In the genomic region with DNA sequence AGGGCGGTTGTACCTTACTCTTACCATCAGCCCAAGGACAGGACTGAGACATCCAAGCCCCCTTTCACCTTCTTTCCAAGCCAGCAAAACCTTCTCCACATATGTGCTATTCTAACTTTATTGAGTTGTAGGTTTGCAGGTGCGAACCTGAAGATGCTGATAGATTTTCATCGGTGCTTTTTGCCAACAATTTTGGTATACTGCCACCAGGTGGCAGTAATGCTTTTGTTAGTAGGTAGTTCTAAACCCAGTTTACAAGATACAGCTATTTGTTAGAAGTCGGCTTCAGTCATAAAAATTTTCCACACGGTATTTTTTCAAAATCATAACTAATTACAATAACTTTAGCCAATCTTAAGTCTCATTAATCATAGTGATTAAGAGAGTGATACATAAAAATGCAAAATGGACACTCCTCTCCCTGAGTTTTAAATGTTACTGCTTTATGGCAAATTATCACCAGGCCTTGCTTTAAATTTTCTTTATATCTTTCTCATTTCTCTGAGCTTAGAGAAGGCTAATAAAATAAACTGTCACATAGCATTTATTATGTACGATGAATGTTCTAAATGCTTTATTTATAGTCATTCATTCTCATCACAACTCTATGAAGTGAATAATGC, we compare ENCODE assay signal across 8 cellular contexts. TPM values are rescaled to one million over a fixed set of nuclear protein-coding genes. Genes with fewer than 3 reads are reported as not detected.
A peak's percentile ranks its signal among the peaks of the same experiment; 100 is the strongest.
DNase-seq lines count a peak whose midpoint lies in the region; ATAC-seq, FAIRE-seq and TF ChIP-seq lines count a peak whose summit lies in the region.

No MANE protein-coding gene starts in this region.

- no peak for TF ChIP-seq POLR2A in A549 (IDR thresholded peaks at IDR 0.05; ENCODE audit: low read length)

- H3K9me3 ChIP-seq in A549, result no peaks in the 10 kb centered on the region

- TF ChIP-seq CTCF in A549 (IDR thresholded peaks at IDR 0.05), result peak; percentile 56

- H3K4me3 ChIP-seq in A549, result no peak overlapping the region

- CTCF ChIA-PET in A549 (lab: Yijun Ruan, JAX), result interaction anchor here (0.7 to 3.0 kb wide), 10 partner anchors 9 to 601 kb away, joined by 3 to 23 read pairs (median 4); no protein-coding TSS in a partner anchor

- FAIRE-seq in A549 (lab: Jason Lieb, UNC), result no peak

- no peaks in the 10 kb centered on the region for H3K4me1 Mint-ChIP-seq in activated CD4-positive, alpha-beta T cell treated with anti-CD3 and anti-CD28 coated beads, Interleukin-2, amount 10 ng/mL, durations not matched to agents 24 days and 14 days

- H3K4me2 ChIP-seq in A549, result no peak overlapping the region

- H3K4me3 Mint-ChIP-seq in activated CD4-positive, alpha-beta T cell treated with anti-CD3 and anti-CD28 coated beads, Interleukin-2, amount 10 ng/mL, durations not matched to agents 24 days and 14 days, result no peak overlapping the region

- H3K4me1 ChIP-seq in A549, result no peaks in the 10 kb centered on the region

- POLR2A ChIA-PET in A549 (lab: Yijun Ruan, JAX), result no interaction called here

- no peaks in the 10 kb centered on the region for H3K36me3 Mint-ChIP-seq in activated CD4-positive, alpha-beta T cell treated with anti-CD3 and anti-CD28 coated beads, Interleukin-2, amount 10 ng/mL, durations not matched to agents 24 days and 14 days (ENCODE audit: low read depth)

- H3K9me3 Mint-ChIP-seq in activated CD4-positive, alpha-beta T cell treated with anti-CD3 and anti-CD28 coated beads, Interleukin-2, amount 10 ng/mL, durations not matched to agents 24 days and 14 days, result no peaks in the 10 kb centered on the region

- DNase-seq in A549 (ENCODE audit: low read depth in 1 of 2, low spot score in 1 of 2) (peak; percentile 19 to 47), ELF-1 (ENCODE audit: low read depth, low spot score) (peak; percentile 45), NCI-H146 treated with DMSO at 0.1 percent for 48 hours (lab: John Stamatoyannopoulos, UW; ENCODE audit: unreplicated experiment) (peak; percentile 23), glomerular visceral epithelial cell (ENCODE audit: extremely low spot score) (peak; percentile 49), GDM1 (lab: John Stamatoyannopoulos, UW) (no peak), D341Med (ENCODE audit: low spot score) (no peak)
- DNase-seq in activated CD4-positive, alpha-beta T cell treated with anti-CD3 and anti-CD28 coated beads, Interleukin-2, amount 10 ng/mL, durations not matched to agents 24 days and 14 days, result peak; percentile 80
- peak; percentile 17 to 36 for DNase-seq in stimulated activated CD4-positive, alpha-beta T cell treated with anti-CD3 and anti-CD28 coated beads, Interleukin-2, amount 100 ng/mL, for 48 hours

- no peak overlapping the region for H3K27ac ChIP-seq in A549

- WGBS in A549 (ENCODE audit: missing lambda C conversion rate), result 18% methylated on average over 6 of the region's 6 CpGs

- peak; percentile 46 to 55; a peak in 4 of 5 replicates for TF ChIP-seq RAD21 in A549 (conservative IDR thresholded peaks at IDR 0.05 in 1 of 2, IDR thresholded peaks at IDR 0.05 in 1 of 2)

- peaks cover 53% of the 10 kb centered on the region for H3K27me3 Mint-ChIP-seq in activated CD4-positive, alpha-beta T cell treated with anti-CD3 and anti-CD28 coated beads, Interleukin-2, amount 10 ng/mL, durations not matched to agents 24 days and 14 days

- no peak for TF ChIP-seq EP300 in A549 (IDR thresholded peaks at IDR 0.05)

- ATAC-seq in A549, result peak in 1 of 2 experiments; percentile 55; a peak in 2 of 6 replicates

- no peak overlapping the region for H3K27ac Mint-ChIP-seq in activated CD4-positive, alpha-beta T cell treated with anti-CD3 and anti-CD28 coated beads, Interleukin-2, amount 10 ng/mL, durations not matched to agents 24 days and 14 days

- intact Hi-C loops in activated CD4-positive, alpha-beta T cell treated with anti-CD3 and anti-CD28 coated beads, Interleukin-2, amount 10 ng/mL, durations not matched to agents 24 days and 14 days (cut with micrococcal nuclease), result loop anchor here (1.0 kb wide), 1 partner anchor 34 kb away; no protein-coding TSS in a partner anchor

TF ChIP-seq in A549, 52 proteins besides CTCF, POLR2A, EP300 and RAD21:
- TF ChIP-seq MYC (IDR thresholded peaks at IDR 0.05; ENCODE audit: borderline replicate concordance, low read length) (no peak), SMC3 (IDR thresholded peaks at IDR 0.05) (peak; percentile 52)

RNA-seq across cellular contexts. Expression of gene TBC1D21, which starts 0.6 kb away (rescaled TPM):
- polyA plus RNA-seq in A549 (2011; rRNA removed) (not detected in 2 replicates), A549 (2017; fragmentation: RNase III; extraction: RNeasy Plus Mini Kit Qiagen cat#74134 plus additional on column Dnase treatment) (not detected in 3 replicates)
- polyA plus RNA-seq in A549 (2012; cell fraction: cytosol; rRNA removed), result not detected in 2 replicates
- not detected in 2 replicates for polyA plus RNA-seq in A549 (2012; cell fraction: nucleus; rRNA removed)
- not detected in 2 replicates for polyA minus RNA-seq in A549 (2011; rRNA and poly(A)+ RNA removed)
- total RNA-seq in activated CD4-positive, alpha-beta T cell treated with anti-CD3 and anti-CD28 coated beads, Interleukin-2, amount 10 ng/mL, durations not matched to agents 24 days and 14 days, result not detected in 2 replicates

RNA-seq across cellular contexts. Expression of gene LOXL1, which starts 52.3 kb away (rescaled TPM):
- 0.65 and 0.90 TPM in 2 replicates for polyA plus RNA-seq in A549 (2011; rRNA removed)
- polyA plus RNA-seq in A549 (2012; cell fraction: cytosol; rRNA removed), result 0.67 and 1.4 TPM in 2 replicates
- 0.58 and 0.61 TPM in 2 replicates for polyA plus RNA-seq in A549 (2012; cell fraction: nucleus; rRNA removed)
- polyA plus RNA-seq in A549 (2017; fragmentation: RNase III; extraction: RNeasy Plus Mini Kit Qiagen cat#74134 plus additional on column Dnase treatment), result 0.29 to 0.62 TPM (median 0.44 TPM) in 3 replicates
- polyA minus RNA-seq in A549 (2011; rRNA and poly(A)+ RNA removed), result not detected in 2 replicates
- 0.49 and 0.88 TPM in 2 replicates for total RNA-seq in activated CD4-positive, alpha-beta T cell treated with anti-CD3 and anti-CD28 coated beads, Interleukin-2, amount 10 ng/mL, durations not matched to agents 24 days and 14 days

Comparison
In these comparisons a context has a peak if more than half of its experiments do, and no peak if none do; other contexts are left out.
1. DNase-seq: peak in A549 (2 of 2), ELF-1 (single experiment), NCI-H146 treated with DMSO at 0.1 percent for 48 hours (single experiment), activated CD4-positive, alpha-beta T cell treated with anti-CD3 and anti-CD28 coated beads, Interleukin-2, amount 10 ng/mL, durations not matched to agents 24 days and 14 days (single experiment), glomerular visceral epithelial cell (single experiment) and stimulated activated CD4-positive, alpha-beta T cell treated with anti-CD3 and anti-CD28 coated beads, Interleukin-2, amount 100 ng/mL, for 48 hours (2 of 2); none in GDM1 (single experiment) and D341Med (single experiment).